In genomic region chr12:42666671-42667243, GRCh38 we compare ENCODE assay signal across 22 cellular contexts.
DNase-seq lines count a peak whose midpoint lies in the region; ATAC-seq, FAIRE-seq and TF ChIP-seq lines count a peak whose summit lies in the region.
"Had no signal": no experiment of that assay in that cellular context is flagged by ENCODE, and none has a peak within 500 bp of the region (broad histone marks: within the 10 kb centered on the region; RNA-seq: fewer than 3 reads in every experiment).

No MANE protein-coding gene starts in this region.

- CTCF ChIA-PET in Calu3 (lab: Charles Lee): no interaction called here

- BruUV-seq in Calu3 (replicated peaks; lab: Mats Ljungman, UMichigan): no TSS peak

- H4K20me1 ChIP-seq in astrocyte (ENCODE audit: insufficient read depth, low read length): no peaks in the 10 kb centered on the region

- H3K4me2 ChIP-seq in astrocyte (ENCODE audit: low read length): no peak overlapping the region

- ATAC-seq in GM18520 (IDR thresholded peaks at IDR 0.05; ENCODE audit: unreplicated experiment): no peak
- ATAC-seq: activated CD4-positive, CD25-positive, alpha-beta regulatory T cell treated with anti-CD3 and anti-CD28 coated beads, Interleukin-2, amount 50 U/mL, for 24 hours; activated T-cell treated with anti-CD3 and anti-CD28 coated beads, Interleukin-2, amount 50 U/mL, for 72 hours; body of pancreas; left lung; mucosa of descending colon; Panc1 had no signal

- DNase-seq in Calu3: peak; percentile 28
- peak; percentile 25 for DNase-seq in HPDE6-E6E7 (ENCODE audit: extremely low spot score)
- peak; percentile 71 for DNase-seq in astrocyte (ENCODE audit: low read depth)
- DNase-seq in ovary: no peak
- DNase-seq in NCI-H510A (lab: John Stamatoyannopoulos, UW): no peak
- DNase-seq in GF-D8 (lab: John Stamatoyannopoulos, UW): no peak
- DNase-seq: activated T-cell treated with anti-CD3 and anti-CD28 coated beads, Interleukin-2, amount 50 U/mL, for 72 hours; body of pancreas; colonic mucosa; foreskin melanocyte; left lung; mucosa of descending colon; NCI-H1105 treated with DMSO at 0.1 percent for 48 hours had no signal

- no peaks in the 10 kb centered on the region for H3K36me3 Mint-ChIP-seq in Calu3 (ENCODE audit: insufficient read depth, unreplicated experiment)
- no peaks in the 10 kb centered on the region for H3K36me3 Mint-ChIP-seq in astrocyte (ENCODE audit: low read depth, unreplicated experiment)
- H3K36me3 Mint-ChIP-seq: activated naive CD4-positive, alpha-beta T cell treated with anti-CD3 and anti-CD28 coated beads, Interleukin-2, amount 50 U/mL, for 24 hours had no signal

- no peaks in the 10 kb centered on the region for H3K9me3 ChIP-seq in astrocyte (ENCODE audit: insufficient read depth, low read depth, low read length)
- H3K9me3 ChIP-seq in iPS-20b (ENCODE audit: insufficient read depth, low read depth, low read length): no peaks in the 10 kb centered on the region
- no peaks in the 10 kb centered on the region for H3K9me3 ChIP-seq in ovary
- H3K9me3 ChIP-seq: body of pancreas, colonic mucosa, left lung, mucosa of descending colon, vagina had no signal

- no peak for FAIRE-seq in astrocyte (lab: Jason Lieb, UNC)

- intact Hi-C loops in Calu3 (cut with micrococcal nuclease; ENCODE audit: unreplicated experiment) (no loop called here), ovary (cut with DNase I) (no loop called here)

- H3K36me3 ChIP-seq in astrocyte (ENCODE audit: insufficient read depth, low read length) (no peaks in the 10 kb centered on the region), iPS-20b (ENCODE audit: insufficient read depth, low read depth, low read length) (no peaks in the 10 kb centered on the region), ovary (no peaks in the 10 kb centered on the region)
- H3K36me3 ChIP-seq: colonic mucosa, left lung, vagina had no signal

- no peak for TF ChIP-seq CTCF in Calu3 (IDR thresholded peaks at IDR 0.05; ENCODE audit: unreplicated experiment)
- TF ChIP-seq CTCF in astrocyte (IDR thresholded peaks at IDR 0.05; ENCODE audit: insufficient read depth, low read depth, low read length): no peak
- TF ChIP-seq CTCF in ovary (IDR thresholded peaks at IDR 0.05): no peak

- TF ChIP-seq POLR2A in ovary (IDR thresholded peaks at IDR 0.05): no peak

- H3K27ac ChIP-seq in astrocyte (ENCODE audit: low read depth, low read length) (no peak overlapping the region), iPS-20b (ENCODE audit: low read length) (peak overlapping the region; percentile 12), ovary (no peak overlapping the region)
- H3K27ac ChIP-seq: body of pancreas, C4-2B, colonic mucosa, left lung, SK-N-MC, vagina had no signal

- no peak for TF ChIP-seq EP300 in ovary (IDR thresholded peaks at IDR 0.05)

- H3K27me3 ChIP-seq in astrocyte (ENCODE audit: insufficient read depth, low read length) (no peaks in the 10 kb centered on the region), iPS-20b (ENCODE audit: insufficient read depth, low read length) (no peaks in the 10 kb centered on the region), ovary (no peaks in the 10 kb centered on the region)
- H3K27me3 ChIP-seq: body of pancreas, colonic mucosa, left lung, vagina had no signal

- H3K9me3 Mint-ChIP-seq in Calu3 (ENCODE audit: low read depth, unreplicated experiment): no peaks in the 10 kb centered on the region
- H3K9me3 Mint-ChIP-seq in astrocyte (ENCODE audit: unreplicated experiment): peaks cover 3% of the 10 kb centered on the region
- H3K9me3 Mint-ChIP-seq: activated naive CD4-positive, alpha-beta T cell treated with anti-CD3 and anti-CD28 coated beads, Interleukin-2, amount 50 U/mL, for 24 hours; T-helper 2 cell treated with Interferon-gamma antibody and Interleukin-4, amounts not matched to agents 5 μg/mL and 100 μg/mL, for 36 hours had no signal

- H3K27me3 Mint-ChIP-seq in Calu3 (ENCODE audit: unreplicated experiment): no peaks in the 10 kb centered on the region
- no peaks in the 10 kb centered on the region for H3K27me3 Mint-ChIP-seq in astrocyte (ENCODE audit: low read depth, unreplicated experiment)
- H3K27me3 Mint-ChIP-seq: activated naive CD4-positive, alpha-beta T cell treated with anti-CD3 and anti-CD28 coated beads, Interleukin-2, amount 50 U/mL, for 24 hours had no signal

- H3K79me2 ChIP-seq in astrocyte (ENCODE audit: insufficient read depth, low read length): no peaks in the 10 kb centered on the region

- H3K4me3 ChIP-seq in astrocyte (ENCODE audit: insufficient read depth, low read depth, low read length) (no peak overlapping the region), iPS-20b (ENCODE audit: low read length) (no peak overlapping the region), ovary (no peak overlapping the region)
- H3K4me3 ChIP-seq: body of pancreas, colonic mucosa, left lung, mucosa of descending colon, SK-N-MC, vagina had no signal

- 62 to 73% (median 64%) methylated on average over 5 of the region's 5 CpGs for WGBS in ovary, 3 donors

- no peaks in the 10 kb centered on the region for H3K4me1 Mint-ChIP-seq in Calu3 (ENCODE audit: low read depth, unreplicated experiment)
- peaks cover 4% of the 10 kb centered on the region for H3K4me1 Mint-ChIP-seq in astrocyte (ENCODE audit: low read depth, unreplicated experiment)
- H3K4me1 Mint-ChIP-seq: activated naive CD4-positive, alpha-beta T cell treated with anti-CD3 and anti-CD28 coated beads, Interleukin-2, amount 50 U/mL, for 24 hours had no signal

- H3K4me1 ChIP-seq in astrocyte (ENCODE audit: insufficient read depth, low read length): peaks cover 8% of the 10 kb centered on the region
- H3K4me1 ChIP-seq in iPS-20b (ENCODE audit: insufficient read depth, low read length): peaks cover 21% of the 10 kb centered on the region; the same call in 1 of the 2 replicates
- H3K4me1 ChIP-seq in ovary (ENCODE audit: insufficient read depth): no peaks in the 10 kb centered on the region
- H3K4me1 ChIP-seq: body of pancreas, colonic mucosa, left lung, vagina had no signal

- H3K9ac ChIP-seq in astrocyte (ENCODE audit: low read length): no peak overlapping the region
- H3K9ac ChIP-seq in iPS-20b (ENCODE audit: low read depth, low read length): no peak overlapping the region

- no peak overlapping the region for H3K27ac Mint-ChIP-seq in Calu3 (ENCODE audit: unreplicated experiment)
- no peak overlapping the region for H3K27ac Mint-ChIP-seq in astrocyte (ENCODE audit: unreplicated experiment)
- H3K27ac Mint-ChIP-seq: activated naive CD4-positive, alpha-beta T cell treated with anti-CD3 and anti-CD28 coated beads, Interleukin-2, amount 50 U/mL, for 24 hours; activated T-cell treated with anti-CD3 and anti-CD28 coated beads, Interleukin-2, amount 50 U/mL, for 72 hours; T-helper 2 cell treated with Interferon-gamma antibody and Interleukin-4, amounts not matched to agents 5 μg/mL and 100 μg/mL, for 36 hours had no signal

- no peak overlapping the region for H3K4me3 Mint-ChIP-seq in Calu3 (ENCODE audit: low read depth, unreplicated experiment)
- no peak overlapping the region for H3K4me3 Mint-ChIP-seq in astrocyte (ENCODE audit: unreplicated experiment)
- H3K4me3 Mint-ChIP-seq: activated naive CD4-positive, alpha-beta T cell treated with anti-CD3 and anti-CD28 coated beads, Interleukin-2, amount 50 U/mL, for 24 hours; activated T-cell treated with anti-CD3 and anti-CD28 coated beads, Interleukin-2, amount 50 U/mL, for 72 hours; T-helper 2 cell treated with Interferon-gamma antibody and Interleukin-4, amounts not matched to agents 5 μg/mL and 100 μg/mL, for 36 hours had no signal

- no peak overlapping the region for H2AFZ ChIP-seq in astrocyte (ENCODE audit: low read depth, low read length)

Comparison
In these comparisons a context has a peak if more than half of its experiments do, and no peak if none do; other contexts are left out.
1. DNase-seq: peak in Calu3 (single experiment), HPDE6-E6E7 (single experiment) and astrocyte (single experiment); none in ovary (0 of 5), NCI-H510A (single experiment) and GF-D8 (single experiment).